ENCODE assay signal across 8 cellular contexts in genomic region chr1:210328746-210329488, GRCh38.
DNase-seq lines count a peak whose midpoint lies in the region; ATAC-seq and TF ChIP-seq lines count a peak whose summit lies in the region.

HHAT (plus strand) TSS chr1:210328902; CDS start chr1:210348976, 20,074 bp downstream.

- no peaks in the 10 kb centered on the region for H3K36me3 ChIP-seq in ACC112 (ENCODE audit: insufficient read depth, low read length)

- peaks cover 6% of the 10 kb centered on the region for H3K4me1 ChIP-seq in ACC112 (ENCODE audit: control insufficient read depth, insufficient read depth, low read length, unreplicated experiment)

- no peaks in the 10 kb centered on the region for H3K27me3 ChIP-seq in ACC112 (ENCODE audit: insufficient read depth, low read length)

- H2AFZ ChIP-seq in ACC112 (ENCODE audit: low read length, unreplicated experiment): peak within 1 kb of the TSS; percentile 100

- peak within 1 kb of the TSS; percentile 63 for H3K27ac ChIP-seq in ACC112 (ENCODE audit: low read depth, low read length)

- TF ChIP-seq CTCF in choroid plexus epithelial cell (conservative IDR thresholded peaks at IDR 0.05; ENCODE audit: low read depth, low read length): no peak

- no peaks in the 10 kb centered on the region for H3K79me2 ChIP-seq in ACC112 (ENCODE audit: control insufficient read depth, insufficient read depth, low read length, unreplicated experiment)

- DNase-seq in NCI-H2081 treated with DMSO at 0.1 percent for 48 hours (lab: John Stamatoyannopoulos, UW): peak; percentile 50
- DNase-seq in choroid plexus epithelial cell (ENCODE audit: low read depth): peak; percentile 25
- peak; percentile 88 for DNase-seq in kidney tubule cell (ENCODE audit: low spot score)
- DNase-seq in stimulated activated CD4-positive, alpha-beta T cell treated with anti-CD3 and anti-CD28 coated beads, Interleukin-1b, Interleukin-23, amount 100 ng/mL, for 4 hours (ENCODE audit: low read depth in 2 of 2): peak; percentile 27 to 57

- H3K4me3 ChIP-seq in ACC112 (ENCODE audit: low read depth, low read length) (peak within 1 kb of the TSS; percentile 85), choroid plexus epithelial cell (ENCODE audit: low read depth, low read length) (peak within 1 kb of the TSS; percentile 63)

- ATAC-seq in GM18517 (IDR thresholded peaks at IDR 0.05; ENCODE audit: unreplicated experiment): peak; percentile 36
- peak; percentile 38 for ATAC-seq in HG02973 (IDR thresholded peaks at IDR 0.05; ENCODE audit: unreplicated experiment)
- ATAC-seq in activated CD4-positive, CD25-positive, alpha-beta regulatory T cell treated with anti-CD3 and anti-CD28 coated beads, Interleukin-2, amount 50 U/mL, for 24 hours: peak; percentile 45 to 54

Comparison
In these comparisons a context has a peak if more than half of its experiments do, and no peak if none do; other contexts are left out.
1. Peak in every context shown above with its lines: DNase-seq, ATAC-seq, H3K4me3 ChIP-seq and H3K27ac ChIP-seq.
2. DNase-seq: peak in every context shown above with its lines; median percentile 88 in kidney tubule cell; 50 in NCI-H2081 treated with DMSO at 0.1 percent for 48 hours; 42 in stimulated activated CD4-positive, alpha-beta T cell treated with anti-CD3 and anti-CD28 coated beads, Interleukin-1b, Interleukin-23, amount 100 ng/mL, for 4 hours; 25 in choroid plexus epithelial cell.